Comparison of ENCODE assay signal across 23 cellular contexts in the genomic region with DNA sequence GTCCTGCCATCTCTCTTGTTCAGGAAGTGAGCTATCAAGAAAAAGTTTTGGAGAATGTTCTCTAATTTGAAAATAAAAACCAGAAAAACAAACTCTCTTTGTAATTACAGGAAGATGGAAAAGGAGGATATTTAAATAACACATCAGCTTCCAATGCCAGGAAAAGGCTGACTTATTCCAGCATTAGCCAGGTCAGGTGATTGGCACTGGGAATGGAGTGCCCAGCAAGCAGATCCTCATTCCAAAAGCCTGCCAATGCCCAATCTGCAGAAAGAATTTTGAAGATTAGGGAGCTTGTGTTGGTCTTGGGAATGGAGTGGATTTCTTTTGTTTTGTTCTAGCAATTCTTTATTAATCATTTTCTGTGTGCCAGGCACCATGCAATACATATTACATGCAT.
A peak's percentile ranks its signal among the peaks of the same experiment; 100 is the strongest.
DNase-seq lines count a peak whose midpoint lies in the region; ATAC-seq, FAIRE-seq and TF ChIP-seq lines count a peak whose summit lies in the region.
"Had no signal": no experiment of that assay in that cellular context is flagged by ENCODE, and none has a peak within 500 bp of the region (broad histone marks: within the 10 kb centered on the region; RNA-seq: fewer than 3 reads in every experiment).

No MANE protein-coding gene starts in this region.

- no peak overlapping the region for H3K4me2 ChIP-seq in HepG2 (ENCODE audit: low read depth, low read length)
- H3K4me2 ChIP-seq: A549; BLaER1 treated with 17β-estradiol and CSF1 and Interleukin-3, amounts not matched to agents 10 nM and 100 nM had no signal

- DNase-seq in right lobe of liver (peak in 1 of 3 donors; percentile 24), HepG2 (ENCODE audit: low spot score) (no peak), pancreas (peak in 1 of 6 donors; percentile 45), thoracic aorta (ENCODE audit: low spot score) (no peak), hypothalamus (lab: John Stamatoyannopoulos, UW) (no peak), GM03348 (ENCODE audit: low spot score) (no peak)
- DNase-seq: AML-193; Caco-2; Calu3; CD4-positive, alpha-beta T cell; CD8-positive, alpha-beta T cell; DMS79 treated with DMSO at 0.1 percent for 48 hours; GF-D8 had no signal

- H2AFZ ChIP-seq in HepG2 (ENCODE audit: low read length): no peak overlapping the region

- H4K20me1 ChIP-seq in HepG2 (ENCODE audit: insufficient read depth, low read length): no peaks in the 10 kb centered on the region; the same call in 1 of the 2 replicates
- H4K20me1 ChIP-seq: BLaER1 treated with 17β-estradiol and CSF1 and Interleukin-3, amounts not matched to agents 10 nM and 100 nM had no signal

- H3K4me3 ChIP-seq in right lobe of liver (no peak overlapping the region), HepG2 (replicated peaks in 1 of 3; ENCODE audit: insufficient read depth in 1 of 3, low read depth in 2 of 3, low read length in 3 of 3) (no peak overlapping the region), pancreas (no peak overlapping the region), thoracic aorta (no peak overlapping the region)
- H3K4me3 ChIP-seq: A549; BLaER1 treated with 17β-estradiol and CSF1 and Interleukin-3, amounts not matched to agents 10 nM and 100 nM; GM12878 had no signal

- H3K27me3 ChIP-seq in right lobe of liver (no peaks in the 10 kb centered on the region), HepG2 (ENCODE audit: control insufficient read depth in 1 of 2, insufficient read depth in 2 of 2, low read length in 2 of 2) (no peaks in the 10 kb centered on the region), pancreas (no peaks in the 10 kb centered on the region), thoracic aorta (replicated peaks; ENCODE audit: insufficient read depth) (no peaks in the 10 kb centered on the region)
- H3K27me3 ChIP-seq: BLaER1 treated with 17β-estradiol and CSF1 and Interleukin-3, amounts not matched to agents 10 nM and 100 nM had no signal

- ATAC-seq in right lobe of liver (peak in 3 of 4 donors; percentile 61 to 68 (median 64)), HepG2 (no peak), pancreas (peak in 3 of 4 donors; percentile 47 to 80 (median 80)), thoracic aorta (ENCODE audit: insufficient number of reproducible peaks, low FRiP score, low read depth) (peak; percentile 50), HG03342 (IDR thresholded peaks at IDR 0.05; ENCODE audit: unreplicated experiment) (no peak)
- ATAC-seq: A549; CD8-positive, alpha-beta T cell; GM12878 had no signal

- no TSS peak for BruUV-seq in HepG2 (replicated peaks; lab: Mats Ljungman, UMichigan)

- H3K27ac ChIP-seq in right lobe of liver (no peak overlapping the region), HepG2 (ENCODE audit: extremely low read length, insufficient read depth, low read length) (no peak overlapping the region), pancreas (peak overlapping the region in 1 of 4 donors; percentile 61), thoracic aorta (peak overlapping the region in 1 of 2 donors; percentile 37)
- H3K27ac ChIP-seq: 22Rv1; A549; BLaER1 treated with 17β-estradiol and CSF1 and Interleukin-3, amounts not matched to agents 10 nM and 100 nM; C4-2B had no signal

- H3K79me2 ChIP-seq in HepG2 (ENCODE audit: insufficient read depth, low read length): no peaks in the 10 kb centered on the region

- FAIRE-seq in HepG2 (lab: Jason Lieb, UNC) (no peak), pancreas (lab: Jason Lieb, UNC) (no peak)
- FAIRE-seq: A549, D721Med, G401.6, GM12878, GM12892, GM18507 had no signal

- H3K9me3 ChIP-seq in right lobe of liver: no peaks in the 10 kb centered on the region
- no peaks in the 10 kb centered on the region for H3K9me3 ChIP-seq in HepG2 (ENCODE audit: low read length)
- H3K9me3 ChIP-seq in pancreas: no peaks in the 10 kb centered on the region
- no peaks in the 10 kb centered on the region for H3K9me3 ChIP-seq in thoracic aorta
- H3K9me3 ChIP-seq: A549; BLaER1 treated with 17β-estradiol and CSF1 and Interleukin-3, amounts not matched to agents 10 nM and 100 nM; Caco-2 had no signal

- CTCF ChIA-PET in HepG2 (lab: Yijun Ruan, JAX; ENCODE audit: low intra/inter-chr PET ratio, low total read pairs): no interaction called here

- TF ChIP-seq CTCF in right lobe of liver (IDR thresholded peaks at IDR 0.05) (no peak), HepG2 (CRISPR knock-in tag; IDR thresholded peaks at IDR 0.05) (no peak), pancreas (IDR thresholded peaks at IDR 0.05) (no peak), thoracic aorta (IDR thresholded peaks at IDR 0.05) (no peak)

- TF ChIP-seq EP300 in HepG2 (IDR thresholded peaks at IDR 0.05; ENCODE audit: low read depth in 2 of 2, low read length in 2 of 2) (no peak), HepG2 (CRISPR knock-in tag; IDR thresholded peaks at IDR 0.05; ENCODE audit: borderline replicate concordance) (no peak)

- H3K36me3 ChIP-seq in right lobe of liver (no peaks in the 10 kb centered on the region), HepG2 (replicated peaks in 1 of 2; ENCODE audit: control insufficient read depth in 1 of 2, insufficient read depth in 2 of 2, low read length in 2 of 2) (no peaks in the 10 kb centered on the region), pancreas (no peaks in the 10 kb centered on the region), thoracic aorta (no peaks in the 10 kb centered on the region)
- H3K36me3 ChIP-seq: BLaER1 treated with 17β-estradiol and CSF1 and Interleukin-3, amounts not matched to agents 10 nM and 100 nM had no signal

- POLR2A ChIA-PET in HepG2 (lab: Yijun Ruan, JAX): no interaction called here

- in situ Hi-C loops in HepG2 (cut with HindIII; ENCODE audit: extremely low pct_ligation_motif_present, low pct_unique_long_range_greater_than_20kb): loop anchor here (25.0 kb wide), 1 partner anchor 1104 kb away; no protein-coding TSS in a partner anchor

- peaks cover 0 to 8% (median 0%) of the 10 kb centered on the region in 4 donors for H3K4me1 ChIP-seq in right lobe of liver
- no peaks in the 10 kb centered on the region; the same call in 1 of the 2 replicates for H3K4me1 ChIP-seq in HepG2 (ENCODE audit: insufficient read depth, low read length)
- peaks cover 0 to 31% (median 9%) of the 10 kb centered on the region in 3 donors for H3K4me1 ChIP-seq in pancreas
- H3K4me1 ChIP-seq in thoracic aorta (ENCODE audit: control insufficient read depth in 1 of 2, low read depth in 2 of 2): peaks cover 10 to 12% of the 10 kb centered on the region in 2 donors
- H3K4me1 ChIP-seq: A549; BLaER1 treated with 17β-estradiol and CSF1 and Interleukin-3, amounts not matched to agents 10 nM and 100 nM; Caco-2 had no signal

- intact Hi-C loops in right lobe of liver (cut with DNase I) (no loop called here), HepG2 (cut with micrococcal nuclease; ENCODE audit: unreplicated experiment) (no loop called here), pancreas (cut with DNase I) (no loop called here)

- no peak for TF ChIP-seq RAD21 in HepG2 (CRISPR knock-in tag; IDR thresholded peaks at IDR 0.05)

- no peak overlapping the region for H3K9ac ChIP-seq in HepG2 (ENCODE audit: insufficient read depth, low read depth, low read length)
- H3K9ac ChIP-seq: BLaER1 treated with 17β-estradiol and CSF1 and Interleukin-3, amounts not matched to agents 10 nM and 100 nM had no signal

- TF ChIP-seq POLR2A in right lobe of liver (IDR thresholded peaks at IDR 0.05) (no peak), HepG2 (IDR thresholded peaks at IDR 0.05; ENCODE audit: insufficient read depth in 1 of 2, low read depth in 2 of 2, low read length in 2 of 2) (no peak)

TF ChIP-seq in HepG2, 621 proteins besides CTCF, POLR2A, EP300 and RAD21:
- no peak for TF ChIP-seq SP2 (CRISPR knock-in tag; IDR thresholded peaks at IDR 0.05)
- no peak for TF ChIP-seq AGO2 (optimal IDR thresholded peaks at IDR 0.05; ENCODE audit: low read depth, low read length)
- no peak for TF ChIP-seq ZBTB8A (CRISPR knock-in tag; IDR thresholded peaks at IDR 0.05; ENCODE audit: borderline replicate concordance, low read depth)
- TF ChIP-seq HNF4G (IDR thresholded peaks at IDR 0.05; ENCODE audit: borderline replicate concordance, low read depth, low read length): no peak
- no peak for TF ChIP-seq HNF4G (CRISPR knock-in tag; IDR thresholded peaks at IDR 0.05; ENCODE audit: borderline replicate concordance, low read depth)
- TF ChIP-seq ZNF138 (CRISPR knock-in tag; IDR thresholded peaks at IDR 0.05; ENCODE audit: low read depth): no peak
- no peak for TF ChIP-seq XRCC5 (optimal IDR thresholded peaks at IDR 0.05; ENCODE audit: low read length)
- TF ChIP-seq NPAS2 (CRISPR knock-in tag; IDR thresholded peaks at IDR 0.05; ENCODE audit: borderline replicate concordance): no peak
- TF ChIP-seq, protein P1, sequence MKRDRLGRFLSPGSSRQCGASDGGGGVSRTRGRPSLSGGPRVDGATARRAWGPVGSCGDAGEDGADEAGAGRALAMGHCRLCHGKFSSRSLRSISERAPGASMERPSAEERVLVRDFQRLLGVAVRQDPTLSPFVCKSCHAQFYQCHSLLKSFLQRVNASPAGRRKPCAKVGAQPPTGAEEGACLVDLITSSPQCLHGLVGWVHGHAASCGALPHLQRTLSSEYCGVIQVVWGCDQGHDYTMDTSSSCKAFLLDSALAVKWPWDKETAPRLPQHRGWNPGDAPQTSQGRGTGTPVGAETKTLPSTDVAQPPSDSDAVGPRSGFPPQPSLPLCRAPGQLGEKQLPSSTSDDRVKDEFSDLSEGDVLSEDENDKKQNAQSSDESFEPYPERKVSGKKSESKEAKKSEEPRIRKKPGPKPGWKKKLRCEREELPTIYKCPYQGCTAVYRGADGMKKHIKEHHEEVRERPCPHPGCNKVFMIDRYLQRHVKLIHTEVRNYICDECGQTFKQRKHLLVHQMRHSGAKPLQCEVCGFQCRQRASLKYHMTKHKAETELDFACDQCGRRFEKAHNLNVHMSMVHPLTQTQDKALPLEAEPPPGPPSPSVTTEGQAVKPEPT (CRISPR knock-in tag; IDR thresholded peaks at IDR 0.05; ENCODE audit: low read depth): no peak
- no peak for TF ChIP-seq SKI (IDR thresholded peaks at IDR 0.05; ENCODE audit: partially characterized antibody)
- no peak for TF ChIP-seq ZNF253 (CRISPR knock-in tag; IDR thresholded peaks at IDR 0.05; ENCODE audit: borderline replicate concordance)
- no peak for TF ChIP-seq ZNF3 (CRISPR knock-in tag; IDR thresholded peaks at IDR 0.05)
- TF ChIP-seq, protein P2, sequence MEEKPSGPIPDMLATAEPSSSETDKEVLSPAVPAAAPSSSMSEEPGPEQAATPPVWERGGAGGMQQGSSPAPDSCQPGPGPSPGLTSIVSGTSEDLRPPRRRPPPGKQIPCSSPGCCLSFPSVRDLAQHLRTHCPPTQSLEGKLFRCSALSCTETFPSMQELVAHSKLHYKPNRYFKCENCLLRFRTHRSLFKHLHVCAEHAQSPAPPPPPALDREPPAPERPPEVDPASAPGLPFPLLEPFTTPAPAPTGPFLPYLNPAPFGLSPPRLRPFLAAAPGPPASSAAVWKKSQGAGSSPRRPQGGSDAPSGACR (CRISPR knock-in tag; IDR thresholded peaks at IDR 0.05): no peak
- TF ChIP-seq GABPB1 (CRISPR knock-in tag; IDR thresholded peaks at IDR 0.05): no peak
- TF ChIP-seq HDAC1 (CRISPR knock-in tag; IDR thresholded peaks at IDR 0.05): no peak
- TF ChIP-seq, protein P3, sequence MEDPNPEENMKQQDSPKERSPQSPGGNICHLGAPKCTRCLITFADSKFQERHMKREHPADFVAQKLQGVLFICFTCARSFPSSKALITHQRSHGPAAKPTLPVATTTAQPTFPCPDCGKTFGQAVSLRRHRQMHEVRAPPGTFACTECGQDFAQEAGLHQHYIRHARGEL (CRISPR knock-in tag; IDR thresholded peaks at IDR 0.05): no peak
TF ChIP-seq in HepG2: peak in this region for 0.

Comparison
In these comparisons a context has a peak if more than half of its experiments do, and no peak if none do; other contexts are left out.
1. ATAC-seq: peak in right lobe of liver (3 of 4), pancreas (3 of 4) and thoracic aorta (single experiment); none in HepG2 (single experiment) and HG03342 (single experiment).